8 cellular contexts compared by ENCODE assay signal in the genomic region with DNA sequence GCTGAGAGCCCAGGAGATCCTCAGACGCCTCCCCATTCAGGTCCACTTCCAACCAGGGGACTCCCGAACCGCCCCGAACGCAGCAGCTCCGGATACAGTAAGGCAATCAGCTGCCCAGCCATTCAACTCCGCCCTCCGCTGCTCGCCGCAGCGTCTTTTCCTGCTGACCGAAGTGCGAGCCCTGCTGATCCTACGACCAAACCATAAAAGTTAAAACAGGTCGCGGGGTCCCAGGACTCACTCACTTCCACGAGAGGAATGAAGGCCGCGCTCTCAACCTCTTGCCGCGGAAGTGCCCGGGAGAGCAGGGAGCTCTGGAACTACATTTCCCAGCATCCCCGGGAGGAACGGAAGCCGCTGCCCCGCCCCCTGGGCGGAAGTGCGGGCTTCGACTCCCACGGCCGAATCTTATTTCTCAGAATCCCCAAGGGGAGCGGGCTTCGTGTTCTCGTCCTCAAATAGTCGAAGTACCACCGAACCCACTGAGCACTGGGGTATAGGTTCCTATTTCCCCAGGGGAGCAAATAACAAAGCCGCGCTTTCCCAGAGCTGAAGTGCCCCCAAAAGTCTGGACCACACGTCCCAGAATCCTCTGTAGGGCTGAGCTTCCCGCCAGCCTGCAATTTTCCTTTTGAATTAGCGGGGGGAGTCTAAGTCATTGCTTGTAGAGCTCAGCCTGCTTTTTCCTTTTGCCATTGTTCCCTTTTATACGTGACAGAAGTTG. TPM values are rescaled to one million over a fixed set of nuclear protein-coding genes. Genes with fewer than 3 reads are reported as not detected.
DNase-seq lines count a peak whose midpoint lies in the region; ATAC-seq, FAIRE-seq and TF ChIP-seq lines count a peak whose summit lies in the region.

A gene (minus strand): TSS at position 298 of the 724 bp plus-strand sequence. CDS start 13,097 bp downstream, outside the sequence.

- FAIRE-seq in keratinocyte (lab: Jason Lieb, UNC): peak; percentile 32

- peak within 1 kb of the TSS; percentile 85 for H3K4me2 ChIP-seq in keratinocyte (ENCODE audit: control insufficient read depth, extremely low read depth, insufficient read depth, low read depth, low read length)

- H3K9ac ChIP-seq in keratinocyte (ENCODE audit: control insufficient read depth, extremely low read depth, insufficient read depth, low read length): peak within 1 kb of the TSS; percentile 80

- no peaks in the 10 kb centered on the region for H4K20me1 ChIP-seq in keratinocyte (ENCODE audit: control insufficient read depth, extremely low read depth, insufficient read depth, low read length)

- H3K27me3 ChIP-seq in keratinocyte (ENCODE audit: control insufficient read depth, extremely low read depth, insufficient read depth, low read length): no peaks in the 10 kb centered on the region

- H3K9me3 ChIP-seq in keratinocyte (ENCODE audit: control insufficient read depth, low read depth, low read length): no peaks in the 10 kb centered on the region

- H3K4me3 ChIP-seq in AG09309 (ENCODE audit: control insufficient read depth, low read depth, low read length): peak within 1 kb of the TSS; percentile 78
- H3K4me3 ChIP-seq in keratinocyte (ENCODE audit: control insufficient read depth in 2 of 3, extremely low read depth in 1 of 3, insufficient read depth in 2 of 3, low read depth in 1 of 3, low read length in 3 of 3): peak within 1 kb of the TSS; percentile 65 to 83 (median 80)

- ATAC-seq in GM19035 (IDR thresholded peaks at IDR 0.05; ENCODE audit: unreplicated experiment) (peak; percentile 96), HG03354 (IDR thresholded peaks at IDR 0.05; ENCODE audit: poor library complexity, severe bottlenecking, unreplicated experiment) (peak; percentile 94)

- no peaks in the 10 kb centered on the region for H3K9me1 ChIP-seq in keratinocyte (ENCODE audit: control insufficient read depth, extremely low read depth, insufficient read depth, low read length)

- DNase-seq in AG09309 (ENCODE audit: low read depth) (peak; percentile 48), NCI-H446 treated with DMSO at 0.1 percent for 48 hours (lab: John Stamatoyannopoulos, UW) (peak; percentile 80), cerebellar nuclear complex (lab: John Stamatoyannopoulos, UW) (peak; percentile 3 to 68), keratinocyte (ENCODE audit: low read depth, low spot score) (peak; percentile 15)
- peak; percentile 83 for DNase-seq in activated CD4-positive, CD25-positive, alpha-beta regulatory T cell treated with anti-CD3 and anti-CD28 coated beads, Interleukin-2, amount 50 U/mL, for 72 hours
- peak; percentile 71 to 78 for DNase-seq in stimulated activated CD4-positive, alpha-beta T cell treated with anti-CD3 and anti-CD28 coated beads, Interleukin-15, amount 100 ng/mL, for 1 hour (ENCODE audit: low read depth in 1 of 2, low spot score in 1 of 2)

- H3K27ac ChIP-seq in keratinocyte (ENCODE audit: control insufficient read depth, insufficient read depth, low read length): peak within 1 kb of the TSS; percentile 48

- peaks cover 1 to 5% of the 10 kb centered on the region in 2 experiments for H3K36me3 ChIP-seq in keratinocyte (ENCODE audit: control insufficient read depth in 2 of 2, extremely low read depth in 1 of 2, insufficient read depth in 2 of 2, low read length in 2 of 2)

- peaks cover 13% of the 10 kb centered on the region for H3K4me1 ChIP-seq in keratinocyte (ENCODE audit: control insufficient read depth, extremely low read depth, insufficient read depth, low read length)

- peak within 1 kb of the TSS; percentile 95 for H2AFZ ChIP-seq in keratinocyte (ENCODE audit: control insufficient read depth, low read length)

- TF ChIP-seq CTCF in AG09309 (IDR thresholded peaks at IDR 0.05; ENCODE audit: control insufficient read depth, insufficient read depth, low read depth, low read length, missing control alignments): peak; percentile 7
- TF ChIP-seq CTCF in keratinocyte (optimal IDR thresholded peaks at IDR 0.05 in 1 of 3, IDR thresholded peaks at IDR 0.05 in 1 of 3, conservative IDR thresholded peaks at IDR 0.05 in 1 of 3; ENCODE audit: extremely low read depth in 1 of 3, insufficient read depth in 2 of 3, low read length in 3 of 3): no peak

- no peaks in the 10 kb centered on the region for H3K79me2 ChIP-seq in keratinocyte (ENCODE audit: control insufficient read depth, insufficient read depth, low read length)

- dilution Hi-C loops in keratinocyte (cut with MboI; ENCODE audit: extremely low pct_ligation_motif_present, low sequenced_read_pairs): no loop called here

RNA-seq across cellular contexts. Expression of the gene that starts here (rescaled TPM):
- polyA plus RNA-seq in keratinocyte: 8.6 to 10.4 TPM (median 9.1 TPM) in 3 replicates
- polyA plus RNA-seq in keratinocyte (2011; ENCODE audit: low read depth): 2.7 TPM
- polyA plus RNA-seq in keratinocyte (2011; cell fraction: cytosol; rRNA removed): 5.8 and 10.2 TPM in 2 replicates
- 12.9 and 13.6 TPM in 2 replicates for polyA plus RNA-seq in keratinocyte (2011; cell fraction: nucleus; rRNA removed)
- polyA plus RNA-seq in keratinocyte (2012; ENCODE audit: low replicate concordance): 4.5 and 7.4 TPM in 2 replicates
- polyA minus RNA-seq in keratinocyte: 6.1 to 11.9 TPM (median 9.6 TPM) in 3 replicates
- polyA minus RNA-seq in keratinocyte (2011; cell fraction: cytosol; rRNA and poly(A)+ RNA removed): 11.3 TPM
- 5.7 and 14.7 TPM in 2 replicates for polyA minus RNA-seq in keratinocyte (2011; cell fraction: nucleus; rRNA and poly(A)+ RNA removed)

Comparison
In these comparisons a context has a peak if more than half of its experiments do, and no peak if none do; other contexts are left out.
1. Peak in every context shown above with its lines: DNase-seq, ATAC-seq, H3K4me3 ChIP-seq and H3K27ac ChIP-seq.
2. DNase-seq: peak in every context shown above with its lines; median percentile 83 in activated CD4-positive, CD25-positive, alpha-beta regulatory T cell treated with anti-CD3 and anti-CD28 coated beads, Interleukin-2, amount 50 U/mL, for 72 hours; 80 in NCI-H446 treated with DMSO at 0.1 percent for 48 hours; 74 in stimulated activated CD4-positive, alpha-beta T cell treated with anti-CD3 and anti-CD28 coated beads, Interleukin-15, amount 100 ng/mL, for 1 hour; 48 in AG09309; 36 in cerebellar nuclear complex; 15 in keratinocyte.